ENCODE assay signal across 17 cellular contexts in the genomic region with DNA sequence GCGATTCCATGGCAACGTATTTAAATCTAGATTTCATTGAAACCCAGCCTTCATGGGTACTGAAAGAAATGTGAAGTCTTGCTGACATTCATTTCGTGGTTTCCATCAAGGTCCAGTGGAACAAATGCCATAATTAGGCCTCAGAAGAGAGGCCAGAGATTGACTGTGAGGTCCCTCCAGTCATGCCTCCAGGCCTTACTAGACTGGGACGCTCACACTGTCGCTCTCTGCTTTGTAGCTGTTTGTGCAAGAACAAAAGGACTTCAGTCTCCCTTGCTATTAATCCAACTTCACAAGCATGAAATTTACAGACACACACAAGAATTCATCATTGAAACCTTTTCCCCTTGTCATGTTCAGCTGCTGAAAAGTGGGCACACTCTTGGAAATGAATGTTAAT.
"Had no signal": no experiment of that assay in that cellular context is flagged by ENCODE, and none has a peak within 500 bp of the region (broad histone marks: within the 10 kb centered on the region; RNA-seq: fewer than 3 reads in every experiment).

No MANE protein-coding gene starts in this region.

- DNase-seq: effector memory CD8-positive, alpha-beta T cell; esophagus squamous epithelium; foreskin fibroblast; left colon; left ventricle myocardium superior; mesendoderm; naive B cell; small intestine; stimulated activated CD4-positive, alpha-beta T cell treated with anti-CD3 and anti-CD28 coated beads, Interleukin-12 subunit alpha, Interleukin-12 subunit beta, amount 100 ng/mL, for 4 hours; stimulated activated naive CD4-positive, alpha-beta T cell; stomach; trophoblast cell had no signal

- H3K27ac ChIP-seq: esophagus squamous epithelium, hepatocyte, neutrophil, right atrium auricular region, stomach, thoracic aorta had no signal

- H3K36me3 ChIP-seq: esophagus squamous epithelium, neutrophil, right atrium auricular region, stomach, thoracic aorta had no signal

- H3K9me3 ChIP-seq: esophagus squamous epithelium, neutrophil, right atrium auricular region, stomach, thoracic aorta had no signal

- ATAC-seq: effector memory CD8-positive, alpha-beta T cell; left colon; left ventricle myocardium superior had no signal

- H3K4me3 ChIP-seq: esophagus squamous epithelium, hepatocyte, lung, right atrium auricular region, stomach, thoracic aorta had no signal

- H3K4me1 ChIP-seq: esophagus squamous epithelium, right atrium auricular region, stomach had no signal

- H3K27me3 ChIP-seq: esophagus squamous epithelium, hepatocyte, neutrophil, right atrium auricular region, stomach had no signal
